Comparison of ENCODE assay signal across 13 cellular contexts in the genomic region with DNA sequence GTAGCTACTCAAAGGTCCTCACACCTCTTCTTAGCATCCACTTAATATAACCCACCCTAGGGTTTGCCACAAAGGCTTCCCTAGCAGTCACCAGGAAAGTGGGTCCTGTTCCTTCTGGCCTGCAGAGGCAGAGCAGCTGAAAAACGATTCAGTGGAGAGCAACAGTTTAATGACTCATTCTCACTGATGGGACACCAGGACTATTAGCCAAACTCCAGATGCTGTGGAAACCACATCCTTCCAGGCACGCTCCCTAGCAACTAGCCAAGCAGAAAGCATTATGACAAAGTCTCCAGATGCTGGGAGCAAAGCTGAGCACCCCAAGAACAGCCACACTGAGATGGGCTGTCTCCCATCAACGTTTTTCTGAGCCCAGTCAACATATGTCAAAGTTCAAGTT. TPM values are rescaled to one million over a fixed set of nuclear protein-coding genes. Genes with fewer than 3 reads are reported as not detected.
DNase-seq lines count a peak whose midpoint lies in the region; TF ChIP-seq lines count a peak whose summit lies in the region.
"Had no signal": no experiment of that assay in that cellular context is flagged by ENCODE, and none has a peak within 500 bp of the region (broad histone marks: within the 10 kb centered on the region; RNA-seq: fewer than 3 reads in every experiment).

No MANE protein-coding gene starts in this region.

- H3K9me3 Mint-ChIP-seq in progenitor cell of endocrine pancreas (ENCODE audit: low read depth), result peaks cover 12% of the 10 kb centered on the region
- H3K9me3 Mint-ChIP-seq: activated T-helper 2 cell treated with anti-CD3 and anti-CD28 coated beads, Interferon-gamma antibody, Interleukin-2, Interleukin-4, amounts not matched to agents 10 μg/mL and 5 μg/mL and 100 μg/mL, durations not matched to agents 14 hours and 24 hours and 36 hours; type B pancreatic cell had no signal

- H3K4me1 Mint-ChIP-seq in progenitor cell of endocrine pancreas (ENCODE audit: low read depth), result no peaks in the 10 kb centered on the region

- no peaks in the 10 kb centered on the region for H3K36me3 Mint-ChIP-seq in progenitor cell of endocrine pancreas (ENCODE audit: insufficient read depth)
- H3K36me3 Mint-ChIP-seq: type B pancreatic cell had no signal

- TF ChIP-seq CTCF in astrocyte of the spinal cord (IDR thresholded peaks at IDR 0.05; ENCODE audit: low read depth, low read length) (peak; percentile 9), progenitor cell of endocrine pancreas (IDR thresholded peaks at IDR 0.05; ENCODE audit: unreplicated experiment) (no peak)

- H3K27me3 Mint-ChIP-seq in progenitor cell of endocrine pancreas, result peaks cover 3% of the 10 kb centered on the region

- no peak overlapping the region for H3K4me3 ChIP-seq in astrocyte of the spinal cord (ENCODE audit: low read depth, low read length)
- H3K4me3 ChIP-seq: coronary artery had no signal

- no peak overlapping the region for H3K27ac Mint-ChIP-seq in progenitor cell of endocrine pancreas
- H3K27ac Mint-ChIP-seq: activated T-helper 2 cell treated with anti-CD3 and anti-CD28 coated beads, Interferon-gamma antibody, Interleukin-2, Interleukin-4, amounts not matched to agents 10 μg/mL and 5 μg/mL and 100 μg/mL, durations not matched to agents 14 hours and 24 hours and 36 hours; type B pancreatic cell had no signal

- no peak overlapping the region for H3K4me3 Mint-ChIP-seq in progenitor cell of endocrine pancreas (ENCODE audit: low read depth)
- H3K4me3 Mint-ChIP-seq: type B pancreatic cell had no signal

- in situ Hi-C loops in astrocyte of the spinal cord (cut with HindIII; ENCODE audit: low sequenced_read_pairs), result no loop called here

- DNase-seq in Daoy (ENCODE audit: low read depth) (peak; percentile 65), Kasumi-1 (lab: John Stamatoyannopoulos, UW) (peak; percentile 60 to 62), astrocyte of the spinal cord (ENCODE audit: low read depth, low spot score) (peak; percentile 81), myocyte (ENCODE audit: low read depth) (peak; percentile 82), progenitor cell of endocrine pancreas (ENCODE audit: low spot score, unreplicated experiment) (no peak), NCI-H69 (lab: John Stamatoyannopoulos, UW) (no peak), globus pallidus (ENCODE audit: low spot score) (no peak)
- DNase-seq: hypothalamus, midbrain, retina had no signal

RNA-seq across cellular contexts. Expression of gene UTP14A, which starts 30.3 kb away (rescaled TPM):
- total RNA-seq in Daoy (2014; rRNA removed; shearing (Covaris generic)), result 54.2 and 70.2 TPM in 2 replicates
- total RNA-seq in myocyte, result 18.7 and 23.3 TPM in 2 replicates
- 13.8 TPM for polyA plus RNA-seq in myocyte (2012)
- total RNA-seq in progenitor cell of endocrine pancreas, result 18.1 and 20.0 TPM in 2 replicates

RNA-seq across cellular contexts. Expression of gene ZDHHC9, which starts 32.0 kb away (rescaled TPM):
- total RNA-seq in Daoy (2014; rRNA removed; shearing (Covaris generic)), result 12.8 and 14.5 TPM in 2 replicates
- total RNA-seq in myocyte (27.0 and 41.1 TPM in 2 replicates), progenitor cell of endocrine pancreas (34.0 and 34.7 TPM in 2 replicates)
- polyA plus RNA-seq in myocyte (2012), result 42.0 TPM

Comparison
In these comparisons a context has a peak if more than half of its experiments do, and no peak if none do; other contexts are left out.
1. DNase-seq: peak in Daoy (single experiment), Kasumi-1 (2 of 2), astrocyte of the spinal cord (single experiment) and myocyte (single experiment); none in progenitor cell of endocrine pancreas (single experiment), NCI-H69 (single experiment) and globus pallidus (single experiment).